ENCODE assay signal across 1 cellular context in the genomic region with DNA sequence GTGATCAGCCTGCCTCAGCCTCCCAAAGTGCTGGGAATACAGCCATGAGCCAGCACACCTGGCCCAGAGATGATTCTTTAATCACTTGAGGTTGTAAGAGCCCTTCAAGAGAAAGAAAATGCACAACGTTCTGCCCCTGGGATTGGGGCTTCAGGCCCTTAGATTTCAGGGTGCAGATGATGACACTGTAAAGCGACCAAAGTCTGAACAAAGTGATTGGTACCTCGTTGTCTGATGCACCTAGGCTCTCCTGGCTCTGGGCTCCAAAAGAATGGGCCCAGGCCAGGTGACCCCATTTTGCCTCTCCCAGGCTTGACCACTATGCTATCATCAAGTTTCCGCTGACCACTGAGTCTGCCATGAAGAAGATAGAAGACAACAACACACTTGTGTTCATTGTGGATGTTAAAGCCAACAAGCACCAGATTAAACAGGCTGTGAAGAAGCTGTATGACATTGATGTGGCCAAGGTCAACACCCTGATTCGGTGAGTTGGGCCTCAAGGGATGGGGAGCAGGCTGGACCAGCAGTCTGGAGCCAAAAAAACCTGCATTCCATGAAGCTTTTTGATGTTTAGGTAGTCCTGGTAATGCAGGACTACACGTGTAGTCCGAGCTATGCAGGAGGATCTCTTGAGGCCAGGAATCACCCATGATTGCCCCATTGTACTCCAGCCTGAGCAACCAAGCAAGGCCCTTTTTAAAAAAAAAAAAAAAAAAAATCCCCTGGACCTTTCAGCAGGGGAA.
TF ChIP-seq lines count a peak whose summit lies in the region.

No MANE protein-coding gene starts in this region.

TF ChIP-seq in A549, 52 proteins besides CTCF, POLR2A, EP300 and RAD21 (continued from another document):
- TF ChIP-seq ZFP36 (IDR thresholded peaks at IDR 0.05; ENCODE audit: borderline replicate concordance, partially characterized antibody) = no peak
- TF ChIP-seq JUNB (IDR thresholded peaks at IDR 0.05) = no peak
- TF ChIP-seq, protein P1, sequence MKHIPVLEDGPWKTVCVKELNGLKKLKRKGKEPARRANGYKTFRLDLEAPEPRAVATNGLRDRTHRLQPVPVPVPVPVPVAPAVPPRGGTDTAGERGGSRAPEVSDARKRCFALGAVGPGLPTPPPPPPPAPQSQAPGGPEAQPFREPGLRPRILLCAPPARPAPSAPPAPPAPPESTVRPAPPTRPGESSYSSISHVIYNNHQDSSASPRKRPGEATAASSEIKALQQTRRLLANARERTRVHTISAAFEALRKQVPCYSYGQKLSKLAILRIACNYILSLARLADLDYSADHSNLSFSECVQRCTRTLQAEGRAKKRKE (CRISPR knock-in tag; IDR thresholded peaks at IDR 0.05; ENCODE audit: low read depth) = no peak
- TF ChIP-seq MAZ (IDR thresholded peaks at IDR 0.05; ENCODE audit: borderline replicate concordance, low read depth, low read length) = no peak
- TF ChIP-seq, protein P2, sequence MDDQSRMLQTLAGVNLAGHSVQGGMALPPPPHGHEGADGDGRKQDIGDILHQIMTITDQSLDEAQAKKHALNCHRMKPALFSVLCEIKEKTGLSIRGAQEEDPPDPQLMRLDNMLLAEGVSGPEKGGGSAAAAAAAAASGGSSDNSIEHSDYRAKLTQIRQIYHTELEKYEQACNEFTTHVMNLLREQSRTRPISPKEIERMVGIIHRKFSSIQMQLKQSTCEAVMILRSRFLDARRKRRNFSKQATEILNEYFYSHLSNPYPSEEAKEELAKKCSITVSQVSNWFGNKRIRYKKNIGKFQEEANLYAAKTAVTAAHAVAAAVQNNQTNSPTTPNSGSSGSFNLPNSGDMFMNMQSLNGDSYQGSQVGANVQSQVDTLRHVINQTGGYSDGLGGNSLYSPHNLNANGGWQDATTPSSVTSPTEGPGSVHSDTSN (IDR thresholded peaks at IDR 0.05) = no peak
- 0 out of 5 replicates have a peak, but pooled peaks of 1 of the 2 experiments have one; percentile 13 for TF ChIP-seq JUN (IDR thresholded peaks at IDR 0.05)
- TF ChIP-seq CHD2 (IDR thresholded peaks at IDR 0.05; ENCODE audit: low read length, partially characterized antibody) = no peak
- TF ChIP-seq PHF8 (IDR thresholded peaks at IDR 0.05; ENCODE audit: borderline replicate concordance, low read depth) = no peak
- TF ChIP-seq, protein P3, sequence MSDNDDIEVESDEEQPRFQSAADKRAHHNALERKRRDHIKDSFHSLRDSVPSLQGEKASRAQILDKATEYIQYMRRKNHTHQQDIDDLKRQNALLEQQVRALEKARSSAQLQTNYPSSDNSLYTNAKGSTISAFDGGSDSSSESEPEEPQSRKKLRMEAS (IDR thresholded peaks at IDR 0.05) = no peak; the same call in 1 of the 2 replicates
- TF ChIP-seq FOXS1 (CRISPR knock-in tag; IDR thresholded peaks at IDR 0.05) = no peak
- TF ChIP-seq, protein P4, sequence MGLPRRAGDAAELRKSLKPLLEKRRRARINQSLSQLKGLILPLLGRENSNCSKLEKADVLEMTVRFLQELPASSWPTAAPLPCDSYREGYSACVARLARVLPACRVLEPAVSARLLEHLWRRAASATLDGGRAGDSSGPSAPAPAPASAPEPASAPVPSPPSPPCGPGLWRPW (IDR thresholded peaks at IDR 0.05) = no peak
- no peak for TF ChIP-seq SREBF2 (IDR thresholded peaks at IDR 0.05)
- no peak for TF ChIP-seq RARB (CRISPR knock-in tag; IDR thresholded peaks at IDR 0.05)
TF ChIP-seq in A549: peak in this region for 3.
